Comparison of ENCODE assay signal across 21 cellular contexts in the genomic region with DNA sequence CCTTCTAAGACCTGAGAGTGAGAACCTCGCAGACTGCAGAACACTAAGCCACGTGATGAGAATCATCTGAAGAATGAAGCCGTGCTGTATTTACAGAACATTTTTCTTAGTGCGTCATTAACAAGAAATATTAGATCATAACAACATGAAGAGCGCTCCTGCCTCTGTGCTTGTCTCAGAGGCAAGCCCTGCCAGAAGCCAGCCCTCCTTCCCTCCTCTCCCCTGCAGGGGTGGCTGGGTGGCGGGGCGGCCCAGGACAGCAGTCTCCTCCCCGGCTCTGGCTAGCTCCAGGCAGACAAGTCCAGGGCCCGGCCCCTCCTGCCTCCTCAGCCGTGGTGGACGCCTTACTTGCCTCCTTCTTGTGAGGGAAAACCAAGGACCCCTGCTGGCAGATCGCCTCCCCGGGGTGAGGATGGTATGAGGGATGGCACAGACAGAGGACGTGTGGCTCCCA.
DNase-seq lines count a peak whose midpoint lies in the region; ATAC-seq and TF ChIP-seq lines count a peak whose summit lies in the region.
"Had no signal": no experiment of that assay in that cellular context is flagged by ENCODE, and none has a peak within 500 bp of the region (broad histone marks: within the 10 kb centered on the region; RNA-seq: fewer than 3 reads in every experiment).

No MANE protein-coding gene starts in this region.

- peak overlapping the region; percentile 98 for H3K27ac ChIP-seq in VCaP

- intact Hi-C loops in posterior vena cava (cut with DNase I): no loop called here

- no peak overlapping the region for H3K4me3 ChIP-seq in fibroblast of the aortic adventitia (ENCODE audit: low read depth, low read length)

- in situ Hi-C loops in GM13976 (cut with MboI; ENCODE audit: low sequenced_read_pairs, unreplicated experiment): no loop called here

- DNase-seq in fibroblast of the aortic adventitia (ENCODE audit: low read depth) (peak; percentile 30), posterior vena cava (ENCODE audit: low spot score) (peak; percentile 92), ureter (ENCODE audit: low spot score) (peak; percentile 56), GM13976 (ENCODE audit: low spot score) (no peak)
- DNase-seq: activated CD4-positive, alpha-beta T cell treated with anti-CD3 and anti-CD28 coated beads for 1 hour; activated CD8-positive, alpha-beta T cell treated with anti-CD3 and anti-CD28 coated beads for 36 hours; DMS153; head of caudate nucleus; islet precursor cell; left ventricle myocardium superior; mesendoderm; MV-4-11; NCI-H1436 treated with DMSO at 0.1 percent for 48 hours; NCI-H748 treated with DMSO at 0.1 percent for 48 hours; SHP77; stimulated activated CD4-positive, alpha-beta T cell treated with anti-CD3 and anti-CD28 coated beads, Interleukin-4, amount 100 ng/mL, for 24 hours; T-helper 2 cell had no signal

- TF ChIP-seq CTCF in VCaP (conservative IDR thresholded peaks at IDR 0.05) (no peak), fibroblast of the aortic adventitia (IDR thresholded peaks at IDR 0.05; ENCODE audit: insufficient read depth, low read length) (no peak), GM13976 (IDR thresholded peaks at IDR 0.05; ENCODE audit: borderline replicate concordance, control extremely low read depth, extremely low read depth, insufficient read depth, missing control alignments) (no peak)

- ATAC-seq in GM19397 (IDR thresholded peaks at IDR 0.05; ENCODE audit: unreplicated experiment): no peak
- ATAC-seq in HG02938 (IDR thresholded peaks at IDR 0.05; ENCODE audit: unreplicated experiment): no peak
- ATAC-seq: activated CD8-positive, alpha-beta T cell treated with anti-CD3 and anti-CD28 coated beads for 36 hours; left ventricle myocardium superior; Panc1 had no signal
